Comparison of ENCODE assay signal across 8 cellular contexts in the genomic region with DNA sequence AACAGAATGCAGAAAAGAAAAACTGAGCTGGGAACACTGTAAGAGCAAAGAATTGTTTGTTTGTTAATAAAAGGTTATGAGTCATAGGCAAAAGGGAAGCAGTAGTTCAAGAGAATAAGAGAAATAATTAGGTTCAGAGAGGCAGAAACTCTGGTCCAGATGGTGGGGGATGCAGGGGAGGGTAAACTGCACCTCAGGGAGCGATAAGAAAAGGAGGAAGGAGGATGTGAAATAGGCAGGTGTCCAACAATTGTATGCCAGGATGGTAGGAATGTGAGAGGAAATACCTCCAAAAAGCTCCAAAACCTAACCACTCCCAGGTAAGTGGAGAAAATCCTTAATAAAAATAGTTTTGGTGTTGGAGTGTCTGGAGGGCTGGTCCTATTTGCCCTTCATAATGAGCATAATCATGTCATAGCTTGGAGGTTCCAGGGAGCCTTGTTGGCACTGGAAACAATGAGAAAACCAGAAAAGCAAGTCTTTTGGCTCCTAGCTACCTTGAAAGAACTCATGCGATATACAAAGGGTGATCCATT.
DNase-seq lines count a peak whose midpoint lies in the region; ATAC-seq and TF ChIP-seq lines count a peak whose summit lies in the region.

No MANE protein-coding gene starts in this region.

- peaks cover 10% of the 10 kb centered on the region for H3K36me3 Mint-ChIP-seq in nephron progenitor cell (ENCODE audit: low read depth)

- H3K4me1 Mint-ChIP-seq in nephron progenitor cell = peaks cover 51% of the 10 kb centered on the region

- H3K4me2 ChIP-seq in mesendoderm (ENCODE audit: low read length) = no peak overlapping the region

- no peaks in the 10 kb centered on the region for H3K27me3 ChIP-seq in mesendoderm (ENCODE audit: insufficient read depth, low read length, poor library complexity)
- no peaks in the 10 kb centered on the region for H3K27me3 ChIP-seq in HAP-1 (ENCODE audit: low read depth)

- H2AK5ac ChIP-seq in mesendoderm (ENCODE audit: low read length) = no peak overlapping the region

- no peaks in the 10 kb centered on the region for H3K79me2 ChIP-seq in mesendoderm (ENCODE audit: control insufficient read depth, insufficient read depth, low read length)

- no peak overlapping the region for H3K27ac ChIP-seq in mesendoderm (ENCODE audit: low read depth, low read length)

- no peak overlapping the region for H3K4me3 Mint-ChIP-seq in nephron progenitor cell

- H4K5ac ChIP-seq in mesendoderm (ENCODE audit: low read length) = no peak overlapping the region

- H3K9me3 ChIP-seq in HAP-1 = no peaks in the 10 kb centered on the region

- peak; percentile 7 for ATAC-seq in HG03442 (IDR thresholded peaks at IDR 0.05; ENCODE audit: unreplicated experiment)
- no peak for ATAC-seq in HG03571 (IDR thresholded peaks at IDR 0.05; ENCODE audit: unreplicated experiment)

- H3K79me1 ChIP-seq in mesendoderm (ENCODE audit: low read length) = no peaks in the 10 kb centered on the region

- peaks cover 19% of the 10 kb centered on the region for H3K9me3 Mint-ChIP-seq in nephron progenitor cell

- no peaks in the 10 kb centered on the region for H3K36me3 ChIP-seq in mesendoderm (ENCODE audit: control insufficient read depth, insufficient read depth, low read length)
- no peaks in the 10 kb centered on the region for H3K36me3 ChIP-seq in HAP-1 (replicated peaks)

- peaks cover 3% of the 10 kb centered on the region for H3K27me3 Mint-ChIP-seq in nephron progenitor cell (ENCODE audit: low read depth, poor library complexity)

- no peak overlapping the region for H2BK15ac ChIP-seq in mesendoderm (replicated peaks; ENCODE audit: low read depth)

- in situ Hi-C loops in Caki2 (cut with HindIII; ENCODE audit: low pct_unique_long_range_greater_than_20kb, low sequenced_read_pairs) (no loop called here), HAP-1 (cut with MboI; ENCODE audit: low sequenced_read_pairs) (no loop called here)

- no peak overlapping the region for H2BK5ac ChIP-seq in mesendoderm (ENCODE audit: low read length)

- H3K4ac ChIP-seq in mesendoderm (ENCODE audit: low read depth, low read length) = peak overlapping the region; percentile 36

- H3K4me3 ChIP-seq in mesendoderm (ENCODE audit: low read length) (no peak overlapping the region), HAP-1 (no peak overlapping the region)

- H2BK120ac ChIP-seq in mesendoderm (ENCODE audit: low read depth, low read length) = no peak overlapping the region

- no CpG with 5 or more reads among the region's 2 CpGs for WGBS in mesendoderm (ENCODE audit: extremely low coverage, insufficient coverage, low lambda C conversion rate)

- H3K56ac ChIP-seq in mesendoderm (ENCODE audit: low read length) = no peak overlapping the region

- no peak overlapping the region for H3K9ac ChIP-seq in mesendoderm (ENCODE audit: low read length)

- H3K23ac ChIP-seq in mesendoderm (ENCODE audit: low read length) = no peak overlapping the region

- H4K8ac ChIP-seq in mesendoderm (ENCODE audit: low read depth, low read length) = no peak overlapping the region

- H3K4me1 ChIP-seq in mesendoderm (ENCODE audit: control insufficient read depth, low read depth, low read length) = peaks cover 7% of the 10 kb centered on the region
- no peaks in the 10 kb centered on the region for H3K4me1 ChIP-seq in HAP-1

- peak; percentile 56 for DNase-seq in Caki2 (ENCODE audit: low read depth)
- peak; percentile 44 for DNase-seq in SW480 (ENCODE audit: low spot score)
- DNase-seq in mesendoderm = no peak
- no peak for DNase-seq in HAP-1 (ENCODE audit: low spot score in 2 of 2)
- DNase-seq in head of caudate nucleus = no peak
- no peak for DNase-seq in nephron progenitor cell

- no peak overlapping the region for H3K18ac ChIP-seq in mesendoderm (ENCODE audit: low read length)

- no peak for TF ChIP-seq CTCF in nephron progenitor cell (IDR thresholded peaks at IDR 0.05)

- intact Hi-C loops in head of caudate nucleus (cut with DNase I) = no loop called here

- H3K27ac Mint-ChIP-seq in nephron progenitor cell = no peak overlapping the region

Comparison
In these comparisons a context has a peak if more than half of its experiments do, and no peak if none do; other contexts are left out.
1. DNase-seq: peak in Caki2 (single experiment) and SW480 (single experiment); none in mesendoderm (single experiment), HAP-1 (0 of 2), head of caudate nucleus (0 of 42) and nephron progenitor cell (single experiment).